ENCODE assay signal across 8 cellular contexts in genomic region chr1:103525114-103525606, GRCh38. TPM values are rescaled to one million over a fixed set of nuclear protein-coding genes. Genes with fewer than 3 reads are reported as not detected.
DNase-seq lines count a peak whose midpoint lies in the region; ATAC-seq and TF ChIP-seq lines count a peak whose summit lies in the region.

No MANE protein-coding gene starts in this region.

- H3K4me3 Mint-ChIP-seq in activated CD8-positive, alpha-beta T cell treated with anti-CD3 and anti-CD28 coated beads for 36 hours: peak overlapping the region; percentile 83

- POLR2A ChIA-PET in activated CD8-positive, alpha-beta T cell treated with anti-CD3 and anti-CD28 coated beads for 36 hours (lab: Charles Lee): no interaction called here

- DNase-seq in AML-193 (lab: John Stamatoyannopoulos, UW): peak; percentile 30 to 53
- peak; percentile 61 for DNase-seq in NCI-H1105 treated with DMSO at 0.1 percent for 48 hours (lab: John Stamatoyannopoulos, UW)
- DNase-seq in activated CD8-positive, alpha-beta T cell treated with anti-CD3 and anti-CD28 coated beads for 36 hours: peak; percentile 3
- DNase-seq in glomerular visceral epithelial cell (ENCODE audit: extremely low spot score): peak; percentile 57
- DNase-seq in ovary: peak in 3 of 5 donors; percentile 6 to 34 (median 28)
- no peak for DNase-seq in OCI-M2 (lab: John Stamatoyannopoulos, UW; ENCODE audit: unreplicated experiment)

- peaks cover 46% of the 10 kb centered on the region for H3K4me1 Mint-ChIP-seq in activated CD8-positive, alpha-beta T cell treated with anti-CD3 and anti-CD28 coated beads for 36 hours (ENCODE audit: low read depth)

- peak; percentile 64 for ATAC-seq in GM18498 (IDR thresholded peaks at IDR 0.05; ENCODE audit: unreplicated experiment)
- ATAC-seq in HG02852 (IDR thresholded peaks at IDR 0.05; ENCODE audit: unreplicated experiment): peak; percentile 46
- ATAC-seq in activated CD8-positive, alpha-beta T cell treated with anti-CD3 and anti-CD28 coated beads for 36 hours: peak; percentile 19

- H3K4me3 ChIP-seq in ovary: peak overlapping the region; percentile 27

- no peaks in the 10 kb centered on the region for H3K9me3 Mint-ChIP-seq in activated CD8-positive, alpha-beta T cell treated with anti-CD3 and anti-CD28 coated beads for 36 hours

- CTCF ChIA-PET in activated CD8-positive, alpha-beta T cell treated with anti-CD3 and anti-CD28 coated beads for 36 hours (lab: Charles Lee): interaction anchor here (1.6 to 4.1 kb wide), 2 partner anchors 8 to 11 kb away, joined by 6 to 23 read pairs; no protein-coding TSS in a partner anchor

- peak overlapping the region; percentile 83 for H3K27ac Mint-ChIP-seq in activated CD8-positive, alpha-beta T cell treated with anti-CD3 and anti-CD28 coated beads for 36 hours

- TF ChIP-seq POLR2A in ovary (IDR thresholded peaks at IDR 0.05): no peak

- TF ChIP-seq EP300 in ovary (IDR thresholded peaks at IDR 0.05): no peak

- H3K27me3 Mint-ChIP-seq in activated CD8-positive, alpha-beta T cell treated with anti-CD3 and anti-CD28 coated beads for 36 hours: no peaks in the 10 kb centered on the region

- intact Hi-C loops in activated CD8-positive, alpha-beta T cell treated with anti-CD3 and anti-CD28 coated beads for 36 hours (cut with micrococcal nuclease): no loop called here
- intact Hi-C loops in ovary (cut with DNase I): no loop called here

- WGBS in ovary, 3 donors: 3 to 7% (median 6%) methylated on average over 13 to 34 of the region's 34 CpGs

- H3K4me1 ChIP-seq in ovary (ENCODE audit: insufficient read depth): peaks cover 2% of the 10 kb centered on the region

- H3K9me3 ChIP-seq in ovary: no peaks in the 10 kb centered on the region

- H3K36me3 Mint-ChIP-seq in activated CD8-positive, alpha-beta T cell treated with anti-CD3 and anti-CD28 coated beads for 36 hours (ENCODE audit: low read depth): peaks cover 25% of the 10 kb centered on the region

- H3K36me3 ChIP-seq in ovary: no peaks in the 10 kb centered on the region

- no peak for TF ChIP-seq CTCF in activated CD8-positive, alpha-beta T cell treated with anti-CD3 and anti-CD28 coated beads for 36 hours (IDR thresholded peaks at IDR 0.05)
- no peak for TF ChIP-seq CTCF in ovary (IDR thresholded peaks at IDR 0.05)

- no peaks in the 10 kb centered on the region for H3K27me3 ChIP-seq in ovary

- no peak overlapping the region for H3K27ac ChIP-seq in ovary

RNA-seq across cellular contexts. Expression of gene RNPC3, which starts 0.3 kb away (rescaled TPM):
- 10 to 100 TPM; 22.8 to 23.2 TPM for total RNA-seq in activated CD8-positive, alpha-beta T cell treated with anti-CD3 and anti-CD28 coated beads for 36 hours
- 10 to 100 TPM; 21.6 to 70.2 (median 33.0) TPM for total RNA-seq in ovary
- 10 to 100 TPM; 20.7 to 30.0 TPM for polyA plus RNA-seq in ovary

RNA-seq across cellular contexts. Expression of gene AMY2B, which starts 46.2 kb away (rescaled TPM):
- 1 to 10 TPM; 6.1 to 9.7 TPM for total RNA-seq in activated CD8-positive, alpha-beta T cell treated with anti-CD3 and anti-CD28 coated beads for 36 hours
- total RNA-seq in ovary: 10 to 100 TPM; 25.1 to 59.7 (median 31.6) TPM
- polyA plus RNA-seq in ovary: 10 to 100 TPM; 16.3 to 17.4 TPM
